Comparison of ENCODE assay signal across 28 cellular contexts in the genomic region with DNA sequence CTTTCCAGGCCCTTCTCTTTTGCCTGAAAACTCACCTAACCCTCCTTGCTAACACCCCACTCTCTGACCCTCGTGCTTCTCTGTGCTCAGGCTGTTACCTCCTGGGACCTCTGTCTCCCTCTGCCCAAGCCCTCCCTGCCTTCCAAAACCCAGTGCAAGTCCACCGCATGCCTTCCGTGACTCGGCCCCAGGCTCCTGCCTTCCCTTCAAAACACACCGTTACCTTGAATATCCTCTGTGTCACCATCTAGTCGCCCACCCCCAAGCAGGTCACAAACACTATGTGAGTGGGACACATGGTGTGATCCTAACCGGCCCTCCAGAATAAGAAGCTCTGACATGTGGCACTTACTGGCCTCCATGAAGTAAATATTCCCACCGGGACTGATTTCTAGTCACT.
"Had no signal": no experiment of that assay in that cellular context is flagged by ENCODE, and none has a peak within 500 bp of the region (broad histone marks: within the 10 kb centered on the region; RNA-seq: fewer than 3 reads in every experiment).

No MANE protein-coding gene starts in this region.

- H3K36me3 ChIP-seq: heart left ventricle, left lung, lower lobe of right lung, neural progenitor cell, neutrophil, right atrium auricular region, sigmoid colon, spleen, thyroid gland, transverse colon, uterus had no signal

- DNase-seq: heart left ventricle; hypothalamus; immature natural killer cell; kidney; left colon; left lung; lower lobe of right lung; mammary epithelial cell; mesenchymal stem cell; naive B cell; natural killer cell; nephron progenitor cell; occipital lobe; sigmoid colon; small intestine; stimulated activated CD4-positive, alpha-beta T cell treated with anti-CD3 and anti-CD28 coated beads, Interleukin-4, amount 100 ng/mL, for 24 hours; stimulated activated naive CD4-positive, alpha-beta T cell; substantia nigra; testis; thyroid gland; transverse colon had no signal

- H3K9me3 ChIP-seq: left lung, lower lobe of right lung, neutrophil, right atrium auricular region, spleen, testis, thyroid gland, transverse colon, uterus had no signal

- H3K4me3 ChIP-seq: heart left ventricle, left lung, lower lobe of right lung, neural progenitor cell, right atrium auricular region, sigmoid colon, spleen, testis, thyroid gland, transverse colon, uterus had no signal

- H3K27me3 ChIP-seq: heart left ventricle, left lung, neural progenitor cell, right atrium auricular region, sigmoid colon, testis, thyroid gland, transverse colon, uterus had no signal

- ATAC-seq: heart left ventricle; left colon; left lung; lower lobe of right lung; natural killer cell; stimulated activated effector memory CD8-positive, alpha-beta T cell treated with anti-CD3 and anti-CD28 coated beads, Interleukin-12 subunit alpha, Interleukin-12 subunit beta, amount 100 ng/mL, for 72 hours had no signal

- H3K4me1 ChIP-seq: heart left ventricle, left lung, lower lobe of right lung, neural progenitor cell, parathyroid adenoma, right atrium auricular region, sigmoid colon, spleen, testis, thyroid gland, transverse colon, uterus had no signal

- H3K27ac ChIP-seq: heart left ventricle, left lung, lower lobe of right lung, neural progenitor cell, neutrophil, parathyroid adenoma, right atrium auricular region, sigmoid colon, spleen, testis, thyroid gland, transverse colon, uterus had no signal
